ENCODE assay signal across 25 cellular contexts in the genomic region with DNA sequence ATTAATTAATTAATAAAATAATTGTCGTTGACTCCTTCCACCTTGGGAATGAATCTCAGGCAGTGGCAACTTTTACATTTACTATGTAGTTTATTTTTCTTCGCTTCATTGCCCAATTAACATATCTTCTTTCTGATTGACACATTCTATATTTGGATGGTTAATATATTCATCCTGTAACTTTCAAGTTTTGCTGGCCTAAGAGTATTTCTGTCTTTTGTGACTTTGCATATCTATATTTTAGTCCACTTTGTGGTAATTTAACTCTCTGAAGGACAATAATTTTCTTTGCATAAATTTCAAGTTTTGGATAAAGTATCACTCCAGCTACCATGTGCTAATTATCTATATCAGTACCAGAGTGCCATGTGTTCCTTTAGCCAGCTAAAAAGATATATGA.
"Had no signal": no experiment of that assay in that cellular context is flagged by ENCODE, and none has a peak within 500 bp of the region (broad histone marks: within the 10 kb centered on the region; RNA-seq: fewer than 3 reads in every experiment).

No MANE protein-coding gene starts in this region.

- DNase-seq: activated B cell treated with CpG ODN at 0.5 μM for 24 hours; activated CD4-positive, alpha-beta T cell treated with anti-CD3 and anti-CD28 coated beads for 1 hour; activated CD4-positive, alpha-beta T cell treated with anti-CD3 and anti-CD28 coated beads, Interleukin-2, amount 10 ng/mL, durations not matched to agents 24 days and 14 days; activated CD4-positive, alpha-beta T cell treated with anti-CD3 and anti-CD28 coated beads, Interleukin-2, amount 50 U/mL, for 48 hours; activated CD8-positive, alpha-beta memory T cell treated with anti-CD3 and anti-CD28 coated beads, Interleukin-2, amount 10 ng/mL, durations not matched to agents 7 days and 5 days; activated effector memory CD4-positive, alpha-beta T cell treated with Interleukin-2 at 50 U/mL for 16 hours; activated naive CD4-positive, alpha-beta T cell; activated T-cell treated with anti-CD3 and anti-CD28 coated beads, Interleukin-2, amount 50 U/mL, for 24 hours; amygdala; MG63; MV-4-11; NCI-H1092 treated with DMSO at 0.1 percent for 48 hours; NCI-H1417 treated with DMSO at 0.1 percent for 48 hours; NCI-H1694 treated with DMSO at 0.1 percent for 48 hours; NCI-H2029 treated with DMSO at 0.1 percent for 48 hours; NCI-H524; PC-9; SHP77 treated with DMSO at 0.1 percent for 48 hours; T-cell; T-helper 2 cell; T1000 had no signal

- ATAC-seq: activated CD8-positive, alpha-beta memory T cell treated with anti-CD3 and anti-CD28 coated beads, Interleukin-2, amount 10 ng/mL, durations not matched to agents 7 days and 5 days; T-cell had no signal

- H3K27ac ChIP-seq: PC-9 had no signal

- H3K4me2 ChIP-seq: PC-9 had no signal

- H2AFZ ChIP-seq: PC-9 had no signal

- H3K4me3 ChIP-seq: MG63, PC-9 had no signal

- H3K36me3 ChIP-seq: MG63 had no signal

- H3K27ac Mint-ChIP-seq: activated B cell treated with CpG ODN at 0.5 μM for 24 hours; activated CD4-positive, alpha-beta T cell treated with anti-CD3 and anti-CD28 coated beads, Interleukin-2, amount 10 ng/mL, durations not matched to agents 24 days and 14 days; activated CD8-positive, alpha-beta memory T cell treated with anti-CD3 and anti-CD28 coated beads, Interleukin-2, amount 10 ng/mL, durations not matched to agents 7 days and 5 days; activated naive CD4-positive, alpha-beta T cell treated with anti-CD3 and anti-CD28 coated beads, Interleukin-2, amount 50 U/mL, for 24 hours; activated T-cell treated with anti-CD3 and anti-CD28 coated beads, Interleukin-2, amount 50 U/mL, for 24 hours; activated T-helper 1 cell treated with anti-CD3 and anti-CD28 coated beads, Interleukin-12 subunit alpha, Interleukin-12 subunit beta, Interleukin-2, Interleukin-4 antibody, amounts not matched to agents 30 ng/mL and 10 ng/mL and 1 ng/mL, durations not matched to agents 14 hours and 24 hours and 36 hours; T-cell had no signal

- H3K27me3 Mint-ChIP-seq: activated B cell treated with CpG ODN at 0.5 μM for 24 hours; activated CD4-positive, alpha-beta T cell treated with anti-CD3 and anti-CD28 coated beads, Interleukin-2, amount 10 ng/mL, durations not matched to agents 24 days and 14 days; activated CD8-positive, alpha-beta memory T cell treated with anti-CD3 and anti-CD28 coated beads, Interleukin-2, amount 10 ng/mL, durations not matched to agents 7 days and 5 days; activated naive CD4-positive, alpha-beta T cell treated with anti-CD3 and anti-CD28 coated beads, Interleukin-2, amount 50 U/mL, for 24 hours; activated T-cell treated with anti-CD3 and anti-CD28 coated beads, Interleukin-2, amount 50 U/mL, for 24 hours; brain; central memory CD8-positive, alpha-beta T cell; T-cell had no signal

- H3K27me3 ChIP-seq: MG63 had no signal

- H3K4me1 Mint-ChIP-seq: activated naive CD4-positive, alpha-beta T cell treated with anti-CD3 and anti-CD28 coated beads, Interleukin-2, amount 50 U/mL, for 24 hours had no signal

- H3K9me3 Mint-ChIP-seq: activated naive CD4-positive, alpha-beta T cell treated with anti-CD3 and anti-CD28 coated beads, Interleukin-2, amount 50 U/mL, for 24 hours; central memory CD8-positive, alpha-beta T cell had no signal

- H3K4me3 Mint-ChIP-seq: activated B cell treated with CpG ODN at 0.5 μM for 24 hours; activated CD4-positive, alpha-beta T cell treated with anti-CD3 and anti-CD28 coated beads, Interleukin-2, amount 10 ng/mL, durations not matched to agents 24 days and 14 days; activated CD8-positive, alpha-beta memory T cell treated with anti-CD3 and anti-CD28 coated beads, Interleukin-2, amount 10 ng/mL, durations not matched to agents 7 days and 5 days; activated naive CD4-positive, alpha-beta T cell treated with anti-CD3 and anti-CD28 coated beads, Interleukin-2, amount 50 U/mL, for 24 hours; activated T-cell treated with anti-CD3 and anti-CD28 coated beads, Interleukin-2, amount 50 U/mL, for 24 hours; activated T-helper 1 cell treated with anti-CD3 and anti-CD28 coated beads, Interleukin-12 subunit alpha, Interleukin-12 subunit beta, Interleukin-2, Interleukin-4 antibody, amounts not matched to agents 30 ng/mL and 10 ng/mL and 1 ng/mL, durations not matched to agents 14 hours and 24 hours and 36 hours; brain; central memory CD8-positive, alpha-beta T cell; T-cell had no signal

- H3K9me3 ChIP-seq: MG63 had no signal
